ENCODE assay signal across 1 cellular context in genomic region chr19:54392078-54392477, GRCh38.
TF ChIP-seq lines count a peak whose summit lies in the region.

No MANE protein-coding gene starts in this region.

TF ChIP-seq in GM23338, 12 proteins besides CTCF, POLR2A, EP300 and RAD21 (continued from another document):
- TF ChIP-seq, protein P1, sequence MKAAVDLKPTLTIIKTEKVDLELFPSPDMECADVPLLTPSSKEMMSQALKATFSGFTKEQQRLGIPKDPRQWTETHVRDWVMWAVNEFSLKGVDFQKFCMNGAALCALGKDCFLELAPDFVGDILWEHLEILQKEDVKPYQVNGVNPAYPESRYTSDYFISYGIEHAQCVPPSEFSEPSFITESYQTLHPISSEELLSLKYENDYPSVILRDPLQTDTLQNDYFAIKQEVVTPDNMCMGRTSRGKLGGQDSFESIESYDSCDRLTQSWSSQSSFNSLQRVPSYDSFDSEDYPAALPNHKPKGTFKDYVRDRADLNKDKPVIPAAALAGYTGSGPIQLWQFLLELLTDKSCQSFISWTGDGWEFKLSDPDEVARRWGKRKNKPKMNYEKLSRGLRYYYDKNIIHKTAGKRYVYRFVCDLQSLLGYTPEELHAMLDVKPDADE (IDR thresholded peaks at IDR 0.05): no peak
- TF ChIP-seq EZH2phosphoT487 (IDR thresholded peaks at IDR 0.05; ENCODE audit: unreplicated experiment) (no peak), ZNF331 (CRISPR knock-in tag; IDR thresholded peaks at IDR 0.05; ENCODE audit: low read depth) (no peak), CREB1 (CRISPR knock-in tag; IDR thresholded peaks at IDR 0.05; ENCODE audit: low read depth) (no peak), ZNF462 (CRISPR knock-in tag; IDR thresholded peaks at IDR 0.05) (no peak)
- TF ChIP-seq, protein P2, sequence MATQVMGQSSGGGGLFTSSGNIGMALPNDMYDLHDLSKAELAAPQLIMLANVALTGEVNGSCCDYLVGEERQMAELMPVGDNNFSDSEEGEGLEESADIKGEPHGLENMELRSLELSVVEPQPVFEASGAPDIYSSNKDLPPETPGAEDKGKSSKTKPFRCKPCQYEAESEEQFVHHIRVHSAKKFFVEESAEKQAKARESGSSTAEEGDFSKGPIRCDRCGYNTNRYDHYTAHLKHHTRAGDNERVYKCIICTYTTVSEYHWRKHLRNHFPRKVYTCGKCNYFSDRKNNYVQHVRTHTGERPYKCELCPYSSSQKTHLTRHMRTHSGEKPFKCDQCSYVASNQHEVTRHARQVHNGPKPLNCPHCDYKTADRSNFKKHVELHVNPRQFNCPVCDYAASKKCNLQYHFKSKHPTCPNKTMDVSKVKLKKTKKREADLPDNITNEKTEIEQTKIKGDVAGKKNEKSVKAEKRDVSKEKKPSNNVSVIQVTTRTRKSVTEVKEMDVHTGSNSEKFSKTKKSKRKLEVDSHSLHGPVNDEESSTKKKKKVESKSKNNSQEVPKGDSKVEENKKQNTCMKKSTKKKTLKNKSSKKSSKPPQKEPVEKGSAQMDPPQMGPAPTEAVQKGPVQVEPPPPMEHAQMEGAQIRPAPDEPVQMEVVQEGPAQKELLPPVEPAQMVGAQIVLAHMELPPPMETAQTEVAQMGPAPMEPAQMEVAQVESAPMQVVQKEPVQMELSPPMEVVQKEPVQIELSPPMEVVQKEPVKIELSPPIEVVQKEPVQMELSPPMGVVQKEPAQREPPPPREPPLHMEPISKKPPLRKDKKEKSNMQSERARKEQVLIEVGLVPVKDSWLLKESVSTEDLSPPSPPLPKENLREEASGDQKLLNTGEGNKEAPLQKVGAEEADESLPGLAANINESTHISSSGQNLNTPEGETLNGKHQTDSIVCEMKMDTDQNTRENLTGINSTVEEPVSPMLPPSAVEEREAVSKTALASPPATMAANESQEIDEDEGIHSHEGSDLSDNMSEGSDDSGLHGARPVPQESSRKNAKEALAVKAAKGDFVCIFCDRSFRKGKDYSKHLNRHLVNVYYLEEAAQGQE (IDR thresholded peaks at IDR 0.05; ENCODE audit: unreplicated experiment): no peak
